In the genomic region with DNA sequence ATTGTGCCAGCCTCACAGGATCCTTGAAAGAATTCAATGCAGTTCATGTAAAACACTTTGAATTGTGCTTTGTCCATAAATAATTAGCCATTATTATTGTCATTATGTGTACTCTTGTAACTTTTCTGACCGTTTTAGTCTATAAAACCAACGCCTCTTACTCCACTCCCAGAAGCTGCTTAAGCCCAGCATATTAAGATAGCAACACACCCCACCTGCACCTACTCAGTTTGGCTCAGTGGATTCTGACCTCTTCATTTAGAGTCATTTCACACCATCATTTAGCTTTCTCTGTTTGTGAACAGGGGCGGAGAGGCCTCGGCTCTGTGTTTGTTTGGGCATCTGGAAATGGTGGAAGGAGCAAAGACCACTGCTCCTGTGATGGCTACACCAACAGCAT, we compare ENCODE assay signal across 35 cellular contexts.
"Had no signal": no experiment of that assay in that cellular context is flagged by ENCODE, and none has a peak within 500 bp of the region (broad histone marks: within the 10 kb centered on the region; RNA-seq: fewer than 3 reads in every experiment).

No MANE protein-coding gene starts in this region.

- FAIRE-seq: astrocyte, bronchial epithelial cell had no signal

- ATAC-seq: activated naive CD4-positive, alpha-beta T cell treated with anti-CD3 and anti-CD28 coated beads, Interleukin-2, amount 50 U/mL, for 72 hours; activated naive CD8-positive, alpha-beta T cell treated with anti-CD3 and anti-CD28 coated beads, Interleukin-2, amount 50 U/mL, for 24 hours; activated T-cell treated with anti-CD3 and anti-CD28 coated beads, Interleukin-2, amount 50 U/mL, for 4 hours; activated T-cell treated with anti-CD3 and anti-CD28 coated beads, Interleukin-2, amount 50 U/mL, for 72 hours; activated T-helper 17 cell treated with anti-CD3 and anti-CD28 coated beads, Interleukin-2, amount 50 U/mL, for 72 hours; body of pancreas had no signal

- DNase-seq: activated effector memory CD4-positive, alpha-beta T cell treated with anti-CD3 and anti-CD28 coated beads, Interleukin-2, amount 50 U/mL, for 16 hours; activated effector memory CD4-positive, alpha-beta T cell treated with Interleukin-2 at 50 U/mL for 16 hours; activated gamma-delta T cell; activated gamma-delta T cell treated with Interleukin-2 at 50 U/mL for 16 hours; activated naive CD4-positive, alpha-beta T cell; activated naive CD4-positive, alpha-beta T cell treated with anti-CD3 and anti-CD28 coated beads for 36 hours; activated naive CD4-positive, alpha-beta T cell treated with anti-CD3 and anti-CD28 coated beads, Interleukin-2, amount 10 ng/mL, durations not matched to agents 7 days and 5 days; activated naive CD4-positive, alpha-beta T cell treated with anti-CD3 and anti-CD28 coated beads, Interleukin-2, amount 50 U/mL, for 16 hours; activated naive CD4-positive, alpha-beta T cell treated with Interleukin-2 at 50 U/mL for 16 hours; activated naive CD8-positive, alpha-beta T cell treated with anti-CD3 and anti-CD28 coated beads for 36 hours; activated naive CD8-positive, alpha-beta T cell treated with anti-CD3 and anti-CD28 coated beads, Interleukin-2, amount 10 ng/mL, durations not matched to agents 7 days and 5 days; activated naive CD8-positive, alpha-beta T cell treated with anti-CD3 and anti-CD28 coated beads, Interleukin-2, amount 50 U/mL, for 24 hours; activated T-cell treated with anti-CD3 and anti-CD28 coated beads for 4 hours; activated T-cell treated with anti-CD3 and anti-CD28 coated beads, Interleukin-2, amount 50 U/mL, for 1 hour; activated T-cell treated with anti-CD3 and anti-CD28 coated beads, Interleukin-2, amount 50 U/mL, for 24 hours; activated T-cell treated with anti-CD3 and anti-CD28 coated beads, Interleukin-2, amount 50 U/mL, for 4 hours; activated T-cell treated with anti-CD3 and anti-CD28 coated beads, Interleukin-2, amount 50 U/mL, for 48 hours; activated T-cell treated with anti-CD3 and anti-CD28 coated beads, Interleukin-2, amount 50 U/mL, for 72 hours; adrenal gland; amniotic stem cell; amygdala; anterior cingulate cortex; aorta; body of pancreas; brain microvascular endothelial cell; caudate nucleus; central memory CD4-positive, alpha-beta T cell; cerebellar nuclear complex had no signal

- H3K9me3 ChIP-seq: adrenal gland, ascending aorta, body of pancreas, breast epithelium had no signal

- H3K4me3 ChIP-seq: adrenal gland, ascending aorta, body of pancreas, breast epithelium, cardiac muscle cell had no signal

- H3K27me3 ChIP-seq: adrenal gland, ascending aorta, body of pancreas, brain microvascular endothelial cell, breast epithelium, cardiac muscle cell had no signal

- H3K27ac ChIP-seq: adrenal gland, ascending aorta, body of pancreas, brain microvascular endothelial cell, breast epithelium, cardiac muscle cell had no signal

- H3K36me3 ChIP-seq: adrenal gland, brain microvascular endothelial cell, breast epithelium, cardiac muscle cell had no signal

- H3K4me1 ChIP-seq: adrenal gland, ascending aorta, body of pancreas, breast epithelium had no signal
